1 cellular context compared by ENCODE assay signal in genomic region chr9:5554254-5554653, GRCh38.
TF ChIP-seq lines count a peak whose summit lies in the region.

No MANE protein-coding gene starts in this region.

TF ChIP-seq in GM12878, 131 proteins besides CTCF, POLR2A, EP300 and RAD21 (continued from another document):
- TF ChIP-seq, protein P1, sequence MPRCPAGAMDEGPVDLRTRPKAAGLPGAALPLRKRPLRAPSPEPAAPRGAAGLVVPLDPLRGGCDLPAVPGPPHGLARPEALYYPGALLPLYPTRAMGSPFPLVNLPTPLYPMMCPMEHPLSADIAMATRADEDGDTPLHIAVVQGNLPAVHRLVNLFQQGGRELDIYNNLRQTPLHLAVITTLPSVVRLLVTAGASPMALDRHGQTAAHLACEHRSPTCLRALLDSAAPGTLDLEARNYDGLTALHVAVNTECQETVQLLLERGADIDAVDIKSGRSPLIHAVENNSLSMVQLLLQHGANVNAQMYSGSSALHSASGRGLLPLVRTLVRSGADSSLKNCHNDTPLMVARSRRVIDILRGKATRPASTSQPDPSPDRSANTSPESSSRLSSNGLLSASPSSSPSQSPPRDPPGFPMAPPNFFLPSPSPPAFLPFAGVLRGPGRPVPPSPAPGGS (IDR thresholded peaks at IDR 0.05; ENCODE audit: borderline replicate concordance, insufficient read depth, low read depth, low read length, poor library complexity, severe bottlenecking): no peak
- TF ChIP-seq ZBED1 (IDR thresholded peaks at IDR 0.05; ENCODE audit: borderline replicate concordance): 0 out of 2 replicates have a peak, but pooled peaks have one; percentile 59
- peak; percentile 61; the same call in 1 of the 2 replicates for TF ChIP-seq IRF4 (IDR thresholded peaks at IDR 0.05; ENCODE audit: low read depth, low read length)
- TF ChIP-seq TCF3 (IDR thresholded peaks at IDR 0.05; ENCODE audit: borderline replicate concordance, insufficient read depth, low read depth, low read length): no peak
- TF ChIP-seq FOXM1 (IDR thresholded peaks at IDR 0.05; ENCODE audit: low read depth, low read length): peak; percentile 41; the same call in 1 of the 2 replicates
- TF ChIP-seq SUPT20H (IDR thresholded peaks at IDR 0.05; ENCODE audit: borderline replicate concordance, control insufficient read depth, low read depth, low read length): no peak
- no peak for TF ChIP-seq POU2F2 (IDR thresholded peaks at IDR 0.05; ENCODE audit: borderline replicate concordance, low read depth, low read length)
